Comparison of ENCODE assay signal across 1 cellular context in the genomic region with DNA sequence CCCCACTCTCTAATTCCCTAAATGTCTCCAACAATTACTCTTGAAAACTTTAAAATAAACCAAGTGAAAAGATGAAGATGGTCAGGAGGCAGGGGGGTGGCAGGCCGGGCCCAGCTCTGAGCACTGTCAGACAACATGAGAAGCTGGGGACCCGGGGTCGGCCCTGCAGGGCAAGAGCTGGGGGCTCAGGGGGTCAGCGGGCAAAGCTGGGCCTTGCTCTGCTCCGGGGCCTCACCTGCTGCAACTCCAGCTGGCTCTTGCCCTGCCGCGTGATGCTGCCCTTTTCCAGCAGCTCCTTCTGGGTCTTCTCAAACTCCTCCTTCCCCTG.
TF ChIP-seq lines count a peak whose summit lies in the region.

No MANE protein-coding gene starts in this region.

TF ChIP-seq in HCT116, 20 proteins besides CTCF, POLR2A, EP300 and RAD21 (continued from another document):
- TF ChIP-seq ELF1 (IDR thresholded peaks at IDR 0.05; ENCODE audit: borderline replicate concordance, low read depth) (no peak), EGR1 (IDR thresholded peaks at IDR 0.05; ENCODE audit: low read depth) (no peak), ZFX (IDR thresholded peaks at IDR 0.05) (no peak), CBX3 (IDR thresholded peaks at IDR 0.05; ENCODE audit: low read depth) (no peak)
